Comparison of ENCODE assay signal across 7 cellular contexts in the genomic region with DNA sequence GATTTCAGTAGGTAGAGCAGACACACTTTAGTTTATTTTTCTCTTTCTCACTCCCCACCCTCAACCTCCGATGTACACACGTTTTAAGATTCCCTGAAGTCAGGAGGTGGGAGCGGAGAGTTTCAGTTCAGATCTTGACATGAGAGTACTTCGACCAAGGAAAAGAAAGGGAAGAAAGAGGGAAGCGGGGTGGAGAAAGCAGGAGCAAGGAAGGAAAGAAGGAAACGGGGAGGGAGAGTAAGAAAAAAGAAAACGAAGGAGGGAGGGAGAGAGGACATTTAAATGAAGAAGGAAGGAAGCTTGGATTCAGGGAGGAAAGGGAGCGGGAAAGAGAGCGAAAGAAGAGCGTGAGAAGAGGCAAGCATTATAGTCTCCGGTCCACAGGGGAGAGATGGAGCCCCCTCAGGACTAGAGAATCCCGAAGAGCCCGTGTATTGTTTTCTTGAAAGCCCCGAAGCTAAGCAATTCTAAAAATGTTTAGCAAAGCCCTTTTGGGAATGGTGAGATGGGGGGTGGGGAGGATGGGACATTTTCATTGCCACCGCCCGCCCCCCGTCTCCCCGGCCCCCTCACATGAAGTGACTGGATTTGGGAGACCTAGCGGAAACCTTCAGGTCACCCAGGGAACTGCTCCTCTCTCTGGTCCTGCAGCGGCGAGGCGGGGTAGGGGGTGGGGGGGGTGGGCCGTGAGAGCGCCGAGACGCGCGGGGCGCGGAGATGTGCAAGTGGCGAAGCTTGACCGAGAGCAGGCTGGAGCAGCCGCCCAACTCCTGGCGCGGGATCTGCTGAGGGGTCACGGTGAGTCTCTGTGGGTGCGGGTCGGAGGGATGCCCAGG. TPM values are rescaled to one million over a fixed set of nuclear protein-coding genes. Genes with fewer than 3 reads are reported as not detected.
DNase-seq lines count a peak whose midpoint lies in the region; ATAC-seq and TF ChIP-seq lines count a peak whose summit lies in the region.

No MANE protein-coding gene starts in this region.

- H3K9ac ChIP-seq in stomach smooth muscle (ENCODE audit: low read length in 2 of 2), result no peak overlapping the region

- H3K9me3 ChIP-seq in ascending aorta (peaks cover 0 to 10% of the 10 kb centered on the region in 2 donors), stomach smooth muscle (ENCODE audit: control insufficient read depth in 2 of 2, low read length in 2 of 2) (peaks cover 0 to 3% of the 10 kb centered on the region in 2 donors)

- intact Hi-C loops in ascending aorta (cut with DNase I), result no loop called here

- H3K36me3 ChIP-seq in ascending aorta (no peaks in the 10 kb centered on the region), stomach smooth muscle (ENCODE audit: control insufficient read depth in 2 of 2, insufficient read depth in 2 of 2, low read length in 2 of 2) (no peaks in the 10 kb centered on the region)

- ATAC-seq in GM18858 (IDR thresholded peaks at IDR 0.05; ENCODE audit: unreplicated experiment), result no peak

- TF ChIP-seq CTCF in HL-60 (IDR thresholded peaks at IDR 0.05; ENCODE audit: insufficient read depth, low read length) (no peak), ascending aorta (IDR thresholded peaks at IDR 0.05) (no peak)

- H3K27ac ChIP-seq in HL-60 (replicated peaks), result no peak overlapping the region
- H3K27ac ChIP-seq in ascending aorta, result no peak overlapping the region
- no peak overlapping the region for H3K27ac ChIP-seq in stomach smooth muscle (ENCODE audit: low read length)

- peak overlapping the region; percentile 43 for H3K4me3 ChIP-seq in HL-60 (replicated peaks; ENCODE audit: insufficient read depth, low read length)
- peak overlapping the region; percentile 62 to 69 for H3K4me3 ChIP-seq in ascending aorta
- H3K4me3 ChIP-seq in stomach smooth muscle (ENCODE audit: low read length in 2 of 2), result peak overlapping the region; percentile 49 to 69

- DNase-seq in HL-60 (ENCODE audit: low read depth in 1 of 2, low spot score in 1 of 2) (no peak), ascending aorta (ENCODE audit: low spot score in 2 of 2) (no peak), islet precursor cell (peak; percentile 84), NCI-H1930 (lab: John Stamatoyannopoulos, UW) (no peak), NCI-H1092 treated with DMSO at 0.1 percent for 48 hours (lab: John Stamatoyannopoulos, UW) (no peak)

- H3K27me3 ChIP-seq in HL-60 (ENCODE audit: insufficient read depth, poor library complexity, severe bottlenecking), result peaks cover 29% of the 10 kb centered on the region
- no peaks in the 10 kb centered on the region for H3K27me3 ChIP-seq in ascending aorta
- peaks cover 10 to 23% of the 10 kb centered on the region in 2 donors for H3K27me3 ChIP-seq in stomach smooth muscle (ENCODE audit: control insufficient read depth in 1 of 2, insufficient read depth in 2 of 2, low read length in 2 of 2)

- peaks cover 0 to 13% of the 10 kb centered on the region in 2 donors for H3K4me1 ChIP-seq in ascending aorta
- peaks cover 11% of the 10 kb centered on the region for H3K4me1 ChIP-seq in stomach smooth muscle (ENCODE audit: control insufficient read depth, insufficient read depth, low read length)

RNA-seq across cellular contexts. Expression of a gene that starts 0.9 kb away (rescaled TPM):
- 1.5 TPM for total RNA-seq in ascending aorta
